In genomic region chr9:121038452-121039203, GRCh38 we compare ENCODE assay signal across 27 cellular contexts.
"Had no signal": no experiment of that assay in that cellular context is flagged by ENCODE, and none has a peak within 500 bp of the region (broad histone marks: within the 10 kb centered on the region; RNA-seq: fewer than 3 reads in every experiment).

No MANE protein-coding gene starts in this region.

- ATAC-seq: activated CD8-positive, alpha-beta T cell treated with anti-CD3 and anti-CD28 coated beads for 36 hours; activated naive CD4-positive, alpha-beta T cell treated with anti-CD3 and anti-CD28 coated beads, Interleukin-2, amount 50 U/mL, for 72 hours; activated T-cell treated with anti-CD3 and anti-CD28 coated beads, Interleukin-2, amount 50 U/mL, for 4 hours; heart left ventricle; stimulated activated naive B cell treated with anti-CD40 and anti-IgM and Interleukin-4, amounts not matched to agents 10 μg/mL and 1 μg/mL and 100 μg/mL, for 72 hours had no signal

- H3K27ac ChIP-seq: epithelial cell of prostate, left ventricle myocardium inferior, ovary, right lobe of liver, suprapubic skin, tibial artery had no signal

- H3K4me1 ChIP-seq: heart left ventricle, left ventricle myocardium inferior, right lobe of liver, tibial artery had no signal

- H3K36me3 Mint-ChIP-seq: activated naive CD4-positive, alpha-beta T cell treated with anti-CD3 and anti-CD28 coated beads, Interleukin-2, amount 50 U/mL, for 72 hours had no signal

- H3K4me1 Mint-ChIP-seq: activated B cell treated with CpG ODN at 0.5 μM for 24 hours; central memory CD8-positive, alpha-beta T cell; nephron progenitor cell; stimulated activated naive B cell treated with anti-CD40 and anti-IgM and Interleukin-4, amounts not matched to agents 10 μg/mL and 1 μg/mL and 100 μg/mL, for 72 hours had no signal

- H3K9me3 ChIP-seq: ovary, right lobe of liver, suprapubic skin, tibial artery had no signal

- H3K9me3 Mint-ChIP-seq: activated B cell treated with CpG ODN at 0.5 μM for 24 hours; activated CD8-positive, alpha-beta T cell treated with anti-CD3 and anti-CD28 coated beads for 36 hours; activated naive CD4-positive, alpha-beta T cell treated with anti-CD3 and anti-CD28 coated beads, Interleukin-2, amount 50 U/mL, for 72 hours; activated T-helper 2 cell treated with anti-CD3 and anti-CD28 coated beads, Interferon-gamma antibody, Interleukin-2, Interleukin-4, amounts not matched to agents 10 μg/mL and 5 μg/mL and 100 μg/mL, durations not matched to agents 14 hours and 24 hours and 36 hours; central memory CD8-positive, alpha-beta T cell; dendritic cell treated with granulocyte-macrophage colony-stimulating factor and Interleukin-4, amounts not matched to agents 40 ng/mL and 50 ng/mL, for 4 days; nephron progenitor cell had no signal

- DNase-seq: activated B cell treated with CpG ODN at 0.5 μM for 24 hours; activated CD4-positive, alpha-beta T cell treated with anti-CD3 and anti-CD28 coated beads, Interleukin-2, amount 50 U/mL, for 1 hour; activated CD8-positive, alpha-beta T cell treated with anti-CD3 and anti-CD28 coated beads for 36 hours; activated T-cell treated with anti-CD3 and anti-CD28 coated beads, Interleukin-2, amount 50 U/mL, for 4 hours; anterior cingulate cortex; foreskin fibroblast; heart left ventricle; kidney glomerular epithelial cell; left ventricle myocardium inferior; mesendoderm; nephron progenitor cell; ovary; right lobe of liver; stimulated activated CD4-positive, alpha-beta T cell treated with anti-CD3 and anti-CD28 coated beads, Interleukin-15, amount 100 ng/mL, for 24 hours; stimulated activated CD4-positive, alpha-beta T cell treated with anti-CD3 and anti-CD28 coated beads, Interleukin-2, amount 100 ng/mL, for 24 hours; stimulated activated naive B cell treated with anti-CD40 and anti-IgM and Interleukin-4, amounts not matched to agents 10 μg/mL and 1 μg/mL and 100 μg/mL, for 72 hours; T-helper 2 cell; tibial artery had no signal

- H3K27me3 ChIP-seq: heart left ventricle, ovary, right lobe of liver, suprapubic skin, tibial artery had no signal

- H3K36me3 ChIP-seq: left ventricle myocardium inferior, ovary, suprapubic skin had no signal

- H3K4me2 ChIP-seq: smooth muscle cell had no signal

- H3K4me3 ChIP-seq: heart left ventricle, left ventricle myocardium inferior, lung, ovary, right lobe of liver, smooth muscle cell, suprapubic skin, tibial artery had no signal

- H3K4me3 Mint-ChIP-seq: activated B cell treated with CpG ODN at 0.5 μM for 24 hours; activated CD8-positive, alpha-beta T cell treated with anti-CD3 and anti-CD28 coated beads for 36 hours; activated T-cell treated with anti-CD3 and anti-CD28 coated beads, Interleukin-2, amount 50 U/mL, for 4 hours; central memory CD8-positive, alpha-beta T cell; dendritic cell treated with granulocyte-macrophage colony-stimulating factor and Interleukin-4, amounts not matched to agents 40 ng/mL and 50 ng/mL, for 4 days; nephron progenitor cell; stimulated activated naive B cell treated with anti-CD40 and anti-IgM and Interleukin-4, amounts not matched to agents 10 μg/mL and 1 μg/mL and 100 μg/mL, for 72 hours had no signal

- H3K27me3 Mint-ChIP-seq: activated B cell treated with CpG ODN at 0.5 μM for 24 hours; activated CD8-positive, alpha-beta T cell treated with anti-CD3 and anti-CD28 coated beads for 36 hours; central memory CD8-positive, alpha-beta T cell; dendritic cell treated with granulocyte-macrophage colony-stimulating factor and Interleukin-4, amounts not matched to agents 40 ng/mL and 50 ng/mL, for 4 days; progenitor cell of endocrine pancreas; stimulated activated naive B cell treated with anti-CD40 and anti-IgM and Interleukin-4, amounts not matched to agents 10 μg/mL and 1 μg/mL and 100 μg/mL, for 72 hours had no signal

- H3K27ac Mint-ChIP-seq: activated B cell treated with CpG ODN at 0.5 μM for 24 hours; activated CD8-positive, alpha-beta T cell treated with anti-CD3 and anti-CD28 coated beads for 36 hours; activated T-helper 2 cell treated with anti-CD3 and anti-CD28 coated beads, Interferon-gamma antibody, Interleukin-2, Interleukin-4, amounts not matched to agents 10 μg/mL and 5 μg/mL and 100 μg/mL, durations not matched to agents 14 hours and 24 hours and 36 hours; dendritic cell treated with granulocyte-macrophage colony-stimulating factor and Interleukin-4, amounts not matched to agents 40 ng/mL and 50 ng/mL, for 4 days; nephron progenitor cell; progenitor cell of endocrine pancreas; stimulated activated naive B cell treated with anti-CD40 and anti-IgM and Interleukin-4, amounts not matched to agents 10 μg/mL and 1 μg/mL and 100 μg/mL, for 72 hours had no signal
